1 cellular context compared by ENCODE assay signal in the genomic region with DNA sequence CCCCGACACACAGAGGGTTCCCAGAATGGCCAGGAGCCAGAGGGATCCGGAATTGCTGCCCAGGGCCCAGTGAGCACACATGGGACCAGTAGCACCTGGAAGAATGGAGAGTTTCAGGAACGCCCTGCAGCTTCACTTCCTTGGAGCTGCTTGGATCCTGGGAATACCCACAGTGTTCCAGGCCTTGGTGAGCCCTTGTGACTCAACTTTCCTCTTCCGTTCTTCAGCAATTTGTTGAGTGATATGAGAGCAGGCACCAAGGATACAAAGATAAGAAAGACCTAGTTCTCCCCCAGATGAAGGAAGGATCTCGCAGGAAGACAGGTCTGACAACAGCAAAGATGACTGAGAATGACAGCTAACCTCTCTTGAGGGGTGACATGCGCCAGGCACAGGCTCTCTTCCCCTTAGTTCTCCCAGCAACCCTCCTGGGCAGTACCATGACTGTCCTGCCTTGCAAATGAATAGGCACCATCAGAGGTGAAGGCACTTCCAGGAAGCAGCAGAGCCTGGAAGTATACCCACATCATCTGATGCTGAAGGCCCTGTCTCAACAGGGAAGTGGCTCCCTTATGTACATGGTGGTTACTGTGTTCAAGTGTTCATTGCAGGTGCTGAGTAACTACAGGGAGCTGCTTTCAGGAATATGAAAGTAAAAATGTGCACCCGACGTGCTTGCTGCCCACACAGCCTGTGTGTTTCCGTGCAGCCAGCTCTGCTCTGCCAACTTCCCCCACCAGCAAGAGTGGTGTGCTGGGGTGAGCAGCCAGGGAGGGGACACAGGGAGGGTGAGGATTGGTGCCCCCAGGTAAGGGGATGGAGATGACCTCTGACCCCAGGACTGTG.
TF ChIP-seq lines count a peak whose summit lies in the region.

No MANE protein-coding gene starts in this region.

TF ChIP-seq in GM12878, 131 proteins besides CTCF, POLR2A, EP300 and RAD21 (continued from another document):
- TF ChIP-seq, protein P1, sequence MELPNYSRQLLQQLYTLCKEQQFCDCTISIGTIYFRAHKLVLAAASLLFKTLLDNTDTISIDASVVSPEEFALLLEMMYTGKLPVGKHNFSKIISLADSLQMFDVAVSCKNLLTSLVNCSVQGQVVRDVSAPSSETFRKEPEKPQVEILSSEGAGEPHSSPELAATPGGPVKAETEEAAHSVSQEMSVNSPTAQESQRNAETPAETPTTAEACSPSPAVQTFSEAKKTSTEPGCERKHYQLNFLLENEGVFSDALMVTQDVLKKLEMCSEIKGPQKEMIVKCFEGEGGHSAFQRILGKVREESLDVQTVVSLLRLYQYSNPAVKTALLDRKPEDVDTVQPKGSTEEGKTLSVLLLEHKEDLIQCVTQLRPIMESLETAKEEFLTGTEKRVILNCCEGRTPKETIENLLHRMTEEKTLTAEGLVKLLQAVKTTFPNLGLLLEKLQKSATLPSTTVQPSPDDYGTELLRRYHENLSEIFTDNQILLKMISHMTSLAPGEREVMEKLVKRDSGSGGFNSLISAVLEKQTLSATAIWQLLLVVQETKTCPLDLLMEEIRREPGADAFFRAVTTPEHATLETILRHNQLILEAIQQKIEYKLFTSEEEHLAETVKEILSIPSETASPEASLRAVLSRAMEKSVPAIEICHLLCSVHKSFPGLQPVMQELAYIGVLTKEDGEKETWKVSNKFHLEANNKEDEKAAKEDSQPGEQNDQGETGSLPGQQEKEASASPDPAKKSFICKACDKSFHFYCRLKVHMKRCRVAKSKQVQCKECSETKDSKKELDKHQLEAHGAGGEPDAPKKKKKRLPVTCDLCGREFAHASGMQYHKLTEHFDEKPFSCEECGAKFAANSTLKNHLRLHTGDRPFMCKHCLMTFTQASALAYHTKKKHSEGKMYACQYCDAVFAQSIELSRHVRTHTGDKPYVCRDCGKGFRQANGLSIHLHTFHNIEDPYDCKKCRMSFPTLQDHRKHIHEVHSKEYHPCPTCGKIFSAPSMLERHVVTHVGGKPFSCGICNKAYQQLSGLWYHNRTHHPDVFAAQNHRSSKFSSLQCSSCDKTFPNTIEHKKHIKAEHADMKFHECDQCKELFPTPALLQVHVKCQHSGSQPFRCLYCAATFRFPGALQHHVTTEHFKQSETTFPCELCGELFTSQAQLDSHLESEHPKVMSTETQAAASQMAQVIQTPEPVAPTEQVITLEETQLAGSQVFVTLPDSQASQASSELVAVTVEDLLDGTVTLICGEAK (IDR thresholded peaks at IDR 0.05; ENCODE audit: borderline replicate concordance), result no peak
- TF ChIP-seq NBN (IDR thresholded peaks at IDR 0.05) (no peak), ETV6 (conservative IDR thresholded peaks at IDR 0.05 in 1 of 2, IDR thresholded peaks at IDR 0.05 in 1 of 2; ENCODE audit: borderline replicate concordance in 1 of 2, low read depth in 1 of 2) (peak in 1 of 2 experiments; percentile 19; a peak in 1 of 4 replicates), HDAC6 (IDR thresholded peaks at IDR 0.05; ENCODE audit: unreplicated experiment) (no peak), NFYA (IDR thresholded peaks at IDR 0.05; ENCODE audit: borderline replicate concordance, low read depth, low read length) (no peak), IRF4 (IDR thresholded peaks at IDR 0.05; ENCODE audit: low read depth, low read length) (no peak), SPI1 (IDR thresholded peaks at IDR 0.05; ENCODE audit: borderline replicate concordance, insufficient read depth, low read depth, low read length) (no peak), NFIC (IDR thresholded peaks at IDR 0.05; ENCODE audit: low read depth, low read length) (no peak), EED (IDR thresholded peaks at IDR 0.05; ENCODE audit: low read depth) (no peak), MTA2 (IDR thresholded peaks at IDR 0.05; ENCODE audit: low read depth) (no peak), CBX3 (IDR thresholded peaks at IDR 0.05; ENCODE audit: borderline replicate concordance, low read depth) (no peak), YBX1 (IDR thresholded peaks at IDR 0.05) (no peak), NR2F1 (conservative IDR thresholded peaks at IDR 0.05) (peak; percentile 56; the same call in 1 of the 2 replicates), BHLHE40 (IDR thresholded peaks at IDR 0.05; ENCODE audit: borderline replicate concordance in 1 of 2, low read depth in 2 of 2, low read length in 1 of 2) (peak in 1 of 2 experiments; percentile 37; a peak in 1 of 4 replicates), CREM (IDR thresholded peaks at IDR 0.05; ENCODE audit: low read depth) (no peak), SIN3A (IDR thresholded peaks at IDR 0.05; ENCODE audit: low read depth, low read length) (no peak)
- TF ChIP-seq, protein P2, sequence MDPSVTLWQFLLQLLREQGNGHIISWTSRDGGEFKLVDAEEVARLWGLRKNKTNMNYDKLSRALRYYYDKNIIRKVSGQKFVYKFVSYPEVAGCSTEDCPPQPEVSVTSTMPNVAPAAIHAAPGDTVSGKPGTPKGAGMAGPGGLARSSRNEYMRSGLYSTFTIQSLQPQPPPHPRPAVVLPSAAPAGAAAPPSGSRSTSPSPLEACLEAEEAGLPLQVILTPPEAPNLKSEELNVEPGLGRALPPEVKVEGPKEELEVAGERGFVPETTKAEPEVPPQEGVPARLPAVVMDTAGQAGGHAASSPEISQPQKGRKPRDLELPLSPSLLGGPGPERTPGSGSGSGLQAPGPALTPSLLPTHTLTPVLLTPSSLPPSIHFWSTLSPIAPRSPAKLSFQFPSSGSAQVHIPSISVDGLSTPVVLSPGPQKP (IDR thresholded peaks at IDR 0.05; ENCODE audit: low read depth, low read length), result no peak
- TF ChIP-seq, protein P3, sequence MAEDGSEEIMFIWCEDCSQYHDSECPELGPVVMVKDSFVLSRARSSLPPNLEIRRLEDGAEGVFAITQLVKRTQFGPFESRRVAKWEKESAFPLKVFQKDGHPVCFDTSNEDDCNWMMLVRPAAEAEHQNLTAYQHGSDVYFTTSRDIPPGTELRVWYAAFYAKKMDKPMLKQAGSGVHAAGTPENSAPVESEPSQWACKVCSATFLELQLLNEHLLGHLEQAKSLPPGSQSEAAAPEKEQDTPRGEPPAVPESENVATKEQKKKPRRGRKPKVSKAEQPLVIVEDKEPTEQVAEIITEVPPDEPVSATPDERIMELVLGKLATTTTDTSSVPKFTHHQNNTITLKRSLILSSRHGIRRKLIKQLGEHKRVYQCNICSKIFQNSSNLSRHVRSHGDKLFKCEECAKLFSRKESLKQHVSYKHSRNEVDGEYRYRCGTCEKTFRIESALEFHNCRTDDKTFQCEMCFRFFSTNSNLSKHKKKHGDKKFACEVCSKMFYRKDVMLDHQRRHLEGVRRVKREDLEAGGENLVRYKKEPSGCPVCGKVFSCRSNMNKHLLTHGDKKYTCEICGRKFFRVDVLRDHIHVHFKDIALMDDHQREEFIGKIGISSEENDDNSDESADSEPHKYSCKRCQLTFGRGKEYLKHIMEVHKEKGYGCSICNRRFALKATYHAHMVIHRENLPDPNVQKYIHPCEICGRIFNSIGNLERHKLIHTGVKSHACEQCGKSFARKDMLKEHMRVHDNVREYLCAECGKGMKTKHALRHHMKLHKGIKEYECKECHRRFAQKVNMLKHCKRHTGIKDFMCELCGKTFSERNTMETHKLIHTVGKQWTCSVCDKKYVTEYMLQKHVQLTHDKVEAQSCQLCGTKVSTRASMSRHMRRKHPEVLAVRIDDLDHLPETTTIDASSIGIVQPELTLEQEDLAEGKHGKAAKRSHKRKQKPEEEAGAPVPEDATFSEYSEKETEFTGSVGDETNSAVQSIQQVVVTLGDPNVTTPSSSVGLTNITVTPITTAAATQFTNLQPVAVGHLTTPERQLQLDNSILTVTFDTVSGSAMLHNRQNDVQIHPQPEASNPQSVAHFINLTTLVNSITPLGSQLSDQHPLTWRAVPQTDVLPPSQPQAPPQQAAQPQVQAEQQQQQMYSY (CRISPR knock-in tag; IDR thresholded peaks at IDR 0.05), result no peak
- TF ChIP-seq, protein P4, sequence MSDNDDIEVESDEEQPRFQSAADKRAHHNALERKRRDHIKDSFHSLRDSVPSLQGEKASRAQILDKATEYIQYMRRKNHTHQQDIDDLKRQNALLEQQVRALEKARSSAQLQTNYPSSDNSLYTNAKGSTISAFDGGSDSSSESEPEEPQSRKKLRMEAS (IDR thresholded peaks at IDR 0.05; ENCODE audit: low read depth, low read length), result no peak
- TF ChIP-seq, protein P5, sequence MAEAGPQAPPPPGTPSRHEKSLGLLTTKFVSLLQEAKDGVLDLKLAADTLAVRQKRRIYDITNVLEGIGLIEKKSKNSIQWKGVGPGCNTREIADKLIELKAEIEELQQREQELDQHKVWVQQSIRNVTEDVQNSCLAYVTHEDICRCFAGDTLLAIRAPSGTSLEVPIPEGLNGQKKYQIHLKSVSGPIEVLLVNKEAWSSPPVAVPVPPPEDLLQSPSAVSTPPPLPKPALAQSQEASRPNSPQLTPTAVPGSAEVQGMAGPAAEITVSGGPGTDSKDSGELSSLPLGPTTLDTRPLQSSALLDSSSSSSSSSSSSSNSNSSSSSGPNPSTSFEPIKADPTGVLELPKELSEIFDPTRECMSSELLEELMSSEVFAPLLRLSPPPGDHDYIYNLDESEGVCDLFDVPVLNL (IDR thresholded peaks at IDR 0.05; ENCODE audit: low read depth, low read length), result no peak
TF ChIP-seq in GM12878: peak in this region for 3.
